9 cellular contexts compared by ENCODE assay signal in the genomic region with DNA sequence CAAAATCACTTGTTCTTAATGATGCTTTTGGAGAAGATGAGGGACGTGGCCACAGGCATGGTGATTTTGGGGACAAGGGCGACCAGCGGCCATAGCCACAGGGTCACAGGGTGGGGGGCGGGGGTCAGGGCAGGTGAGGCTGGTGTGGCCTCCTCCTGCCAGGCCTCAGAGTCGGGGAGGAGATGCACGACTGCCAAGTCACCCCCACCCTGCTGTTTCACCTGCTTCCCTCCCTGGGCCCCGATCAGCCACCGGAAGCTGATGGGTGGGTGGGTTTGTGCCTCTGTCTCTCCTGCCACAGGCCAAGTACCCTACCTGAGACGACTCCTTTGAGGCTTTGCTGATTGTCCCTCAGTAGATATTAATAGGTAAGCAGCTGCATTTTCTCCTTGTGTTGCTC.
"Had no signal": no experiment of that assay in that cellular context is flagged by ENCODE, and none has a peak within 500 bp of the region (broad histone marks: within the 10 kb centered on the region; RNA-seq: fewer than 3 reads in every experiment).

No MANE protein-coding gene starts in this region.

- H3K4me1 ChIP-seq: ascending aorta, stomach, thyroid gland, vagina had no signal

- H3K4me1 Mint-ChIP-seq: naive thymus-derived CD8-positive, alpha-beta T cell had no signal

- H3K9me3 Mint-ChIP-seq: naive thymus-derived CD8-positive, alpha-beta T cell had no signal

- H3K9me3 ChIP-seq: ascending aorta, stomach, thyroid gland, vagina had no signal

- H3K4me3 ChIP-seq: ascending aorta, lung, stomach, thyroid gland, vagina had no signal

- H3K36me3 Mint-ChIP-seq: naive thymus-derived CD8-positive, alpha-beta T cell had no signal

- DNase-seq: activated T-cell treated with anti-CD3 and anti-CD28 coated beads, Interleukin-2, amount 50 U/mL, for 1 hour; naive thymus-derived CD8-positive, alpha-beta T cell; stimulated activated CD4-positive, alpha-beta T cell treated with anti-CD3 and anti-CD28 coated beads, Interleukin-4, amount 100 ng/mL, for 1 hour; stomach; T-helper 2 cell; thyroid gland had no signal

- H3K27ac ChIP-seq: ascending aorta, stomach, thyroid gland, vagina had no signal

- H3K27me3 ChIP-seq: ascending aorta, thyroid gland, vagina had no signal

- H3K27ac Mint-ChIP-seq: naive thymus-derived CD8-positive, alpha-beta T cell had no signal

- H3K36me3 ChIP-seq: ascending aorta, stomach, thyroid gland, vagina had no signal

- H3K4me3 Mint-ChIP-seq: naive thymus-derived CD8-positive, alpha-beta T cell had no signal

- ATAC-seq: naive thymus-derived CD8-positive, alpha-beta T cell had no signal
